10 cellular contexts compared by ENCODE assay signal in the genomic region with DNA sequence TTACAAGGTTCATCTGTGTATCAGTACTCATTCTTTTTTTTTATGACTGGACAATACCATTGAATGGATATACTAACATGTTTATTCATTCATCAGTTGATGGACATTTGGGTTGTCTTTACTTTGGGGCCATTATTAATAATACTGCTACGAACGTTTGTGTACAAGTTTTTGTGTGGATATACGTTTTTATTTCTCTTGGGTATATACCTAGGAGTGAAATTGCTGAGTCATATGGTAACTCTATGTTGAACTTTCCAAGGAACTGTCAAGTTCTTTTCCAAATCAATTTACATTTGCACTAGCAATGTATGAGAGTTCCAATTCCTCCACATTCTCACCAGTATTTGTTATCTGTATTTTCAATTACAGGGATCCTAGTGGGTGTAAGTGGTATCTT. TPM values are rescaled to one million over a fixed set of nuclear protein-coding genes. Genes with fewer than 3 reads are reported as not detected.
"Had no signal": no experiment of that assay in that cellular context is flagged by ENCODE, and none has a peak within 500 bp of the region (broad histone marks: within the 10 kb centered on the region; RNA-seq: fewer than 3 reads in every experiment).

No MANE protein-coding gene starts in this region.

- H3K9ac ChIP-seq: GM23248 had no signal

- H3K36me3 ChIP-seq: HAP-1 had no signal

- H3K4me3 ChIP-seq: GM23248, HAP-1 had no signal

- ATAC-seq: HCT116 had no signal

- DNase-seq: GM23248, GOT3, H7, HFFc6, KG1 had no signal

- H3K4me1 ChIP-seq: HAP-1 had no signal

- H2AFZ ChIP-seq: GM23248 had no signal

- H3K27ac ChIP-seq: GM23248, HL-60 had no signal

- H3K9me3 ChIP-seq: HAP-1 had no signal

RNA-seq across cellular contexts. Expression of a gene that starts 12.0 kb away (rescaled TPM):
- total RNA-seq: H7, HFFc6, HT1080 had no signal
- polyA plus RNA-seq: IgD-negative memory B cell had no signal
